In genomic region chr20:47501483-47502270, GRCh38 we compare ENCODE assay signal across 1 cellular context.
TF ChIP-seq lines count a peak whose summit lies in the region.

Gene NCOA3, plus strand, starts transcription at chr20:47501887. Its CDS starts 120,361 bp downstream, at chr20:47622248.

TF ChIP-seq in GM23338, 12 proteins besides CTCF, POLR2A, EP300 and RAD21 (continued from another document):
- no peak for TF ChIP-seq STAT1 (IDR thresholded peaks at IDR 0.05; ENCODE audit: unreplicated experiment)
- no peak for TF ChIP-seq EZH2phosphoT487 (IDR thresholded peaks at IDR 0.05; ENCODE audit: unreplicated experiment)
- no peak for TF ChIP-seq NANOG (IDR thresholded peaks at IDR 0.05; ENCODE audit: borderline replicate concordance)
- no peak for TF ChIP-seq JUNB (IDR thresholded peaks at IDR 0.05; ENCODE audit: unreplicated experiment)
- no peak for TF ChIP-seq ZNF331 (CRISPR knock-in tag; IDR thresholded peaks at IDR 0.05; ENCODE audit: low read depth)
- no peak for TF ChIP-seq ZNF462 (CRISPR knock-in tag; IDR thresholded peaks at IDR 0.05)
- peak; percentile 96 for TF ChIP-seq ETS1 (IDR thresholded peaks at IDR 0.05)
- TF ChIP-seq EZH2 (IDR thresholded peaks at IDR 0.05; ENCODE audit: low read depth, unreplicated experiment) = no peak
TF ChIP-seq in GM23338: peak in this region for 3.
